ENCODE assay signal across 25 cellular contexts in genomic region chr2:237983922-237984321, GRCh38. TPM values are rescaled to one million over a fixed set of nuclear protein-coding genes. Genes with fewer than 3 reads are reported as not detected.
A peak's percentile ranks its signal among the peaks of the same experiment; 100 is the strongest.
DNase-seq lines count a peak whose midpoint lies in the region; ATAC-seq and TF ChIP-seq lines count a peak whose summit lies in the region.
"Had no signal": no experiment of that assay in that cellular context is flagged by ENCODE, and none has a peak within 500 bp of the region (broad histone marks: within the 10 kb centered on the region; RNA-seq: fewer than 3 reads in every experiment).

No MANE protein-coding gene starts in this region.

- 42% methylated on average over 2 of the region's 2 CpGs for WGBS in endodermal cell (ENCODE audit: insufficient coverage in 1 of 2, insufficient read length in 1 of 2), 2 experiments

- peaks cover 4% of the 10 kb centered on the region for H3K9me3 Mint-ChIP-seq in activated CD8-positive, alpha-beta memory T cell treated with anti-CD3 and anti-CD28 coated beads, Interleukin-2, amount 10 ng/mL, durations not matched to agents 7 days and 5 days (ENCODE audit: low read depth)
- peaks cover 4% of the 10 kb centered on the region for H3K9me3 Mint-ChIP-seq in endodermal cell
- H3K9me3 Mint-ChIP-seq in osteocyte (ENCODE audit: unreplicated experiment): no peaks in the 10 kb centered on the region
- H3K9me3 Mint-ChIP-seq: T-helper 1 cell treated with Interleukin-12 subunit alpha and Interleukin-12 subunit beta and Interleukin-4 antibody, amounts not matched to agents 30 μg/mL and 1 μg/mL, for 36 hours had no signal

- BruUV-seq in A673 (replicated peaks; lab: Mats Ljungman, UMichigan): no TSS peak

- H3K36me3 ChIP-seq in HEK293 (ENCODE audit: control insufficient read depth in 2 of 2, insufficient read depth in 1 of 2, low read length in 2 of 2) (peaks cover 0 to 34% of the 10 kb centered on the region in 2 experiments; a peak in 1 of 3 replicates), endodermal cell (ENCODE audit: control insufficient read depth, insufficient read depth, low read length) (peaks cover 19% of the 10 kb centered on the region), A673 (ENCODE audit: insufficient read depth, low read length, poor library complexity, severe bottlenecking) (no peaks in the 10 kb centered on the region)

- CTCF ChIA-PET in activated CD8-positive, alpha-beta memory T cell treated with anti-CD3 and anti-CD28 coated beads, Interleukin-2, amount 10 ng/mL, durations not matched to agents 7 days and 5 days (lab: Charles Lee): no interaction called here
- CTCF ChIA-PET in HEK293 (lab: Yijun Ruan, JAX) (no interaction called here), A673 (lab: Charles Lee) (no interaction called here)

- peak; percentile 23 for DNase-seq in activated CD8-positive, alpha-beta memory T cell treated with anti-CD3 and anti-CD28 coated beads, Interleukin-2, amount 50 U/mL, for 48 hours
- DNase-seq in activated CD8-positive, alpha-beta memory T cell treated with anti-CD3 and anti-CD28 coated beads, Interleukin-2, amount 10 ng/mL, durations not matched to agents 7 days and 5 days: no peak
- DNase-seq in endodermal cell: no peak
- peak; percentile 49 for DNase-seq in osteocyte (ENCODE audit: extremely low spot score, unreplicated experiment)
- DNase-seq in foreskin melanocyte: no peak
- no peak for DNase-seq in A673 (ENCODE audit: low spot score)
- DNase-seq: activated gamma-delta T cell treated with Interleukin-2 at 50 U/mL for 16 hours; activated T-cell treated with anti-CD3 and anti-CD28 coated beads for 4 hours; anterior cingulate cortex; DND-41; hypothalamus; NCI-H1105 treated with DMSO at 0.1 percent for 48 hours; NCI-H2081; NCI-H226; NCI-H82; stimulated activated CD4-positive, alpha-beta T cell treated with anti-CD3 and anti-CD28 coated beads, Interleukin-2, amount 100 ng/mL, for 24 hours had no signal

- TF ChIP-seq CTCF in HEK293 (tag by site-specific recombination; IDR thresholded peaks at IDR 0.05) (no peak), endodermal cell (conservative IDR thresholded peaks at IDR 0.05) (no peak), osteocyte (IDR thresholded peaks at IDR 0.05) (no peak), A673 (conservative IDR thresholded peaks at IDR 0.05; ENCODE audit: low read depth, low read length) (no peak)

- peaks cover 10% of the 10 kb centered on the region for H3K36me3 Mint-ChIP-seq in activated CD8-positive, alpha-beta memory T cell treated with anti-CD3 and anti-CD28 coated beads, Interleukin-2, amount 10 ng/mL, durations not matched to agents 7 days and 5 days
- peaks cover 25% of the 10 kb centered on the region for H3K36me3 Mint-ChIP-seq in endodermal cell (ENCODE audit: low read depth)
- H3K36me3 Mint-ChIP-seq in osteocyte (ENCODE audit: unreplicated experiment): peaks cover 11% of the 10 kb centered on the region

- H3K9me3 ChIP-seq in HEK293 (ENCODE audit: control insufficient read depth, insufficient read depth, low read depth, low read length): no peaks in the 10 kb centered on the region
- H3K9me3 ChIP-seq in endodermal cell (ENCODE audit: control insufficient read depth, low read length): peaks cover 14% of the 10 kb centered on the region
- no peaks in the 10 kb centered on the region for H3K9me3 ChIP-seq in A673 (ENCODE audit: low read depth, low read length, poor library complexity, severe bottlenecking)
- H3K9me3 ChIP-seq: A549, suprapubic skin had no signal

- H3K9ac ChIP-seq in endodermal cell (ENCODE audit: extremely low read depth, low read length, poor library complexity, severe bottlenecking): no peak overlapping the region

- H3K4me3 ChIP-seq in HEK293 (ENCODE audit: low read depth, low read length) (no peak overlapping the region), endodermal cell (ENCODE audit: low read length) (no peak overlapping the region), A673 (ENCODE audit: low read depth, low read length, poor library complexity, severe bottlenecking) (no peak overlapping the region)
- H3K4me3 ChIP-seq: A549, HAP-1, SK-N-MC, smooth muscle cell, suprapubic skin had no signal

- H3K4me3 Mint-ChIP-seq in activated CD8-positive, alpha-beta memory T cell treated with anti-CD3 and anti-CD28 coated beads, Interleukin-2, amount 10 ng/mL, durations not matched to agents 7 days and 5 days: no peak overlapping the region
- no peak overlapping the region for H3K4me3 Mint-ChIP-seq in endodermal cell
- H3K4me3 Mint-ChIP-seq in osteocyte (ENCODE audit: unreplicated experiment): no peak overlapping the region
- H3K4me3 Mint-ChIP-seq: B cell; T-helper 1 cell treated with Interleukin-12 subunit alpha and Interleukin-12 subunit beta and Interleukin-4 antibody, amounts not matched to agents 30 μg/mL and 1 μg/mL, for 36 hours had no signal

- H3K27ac Mint-ChIP-seq in activated CD8-positive, alpha-beta memory T cell treated with anti-CD3 and anti-CD28 coated beads, Interleukin-2, amount 10 ng/mL, durations not matched to agents 7 days and 5 days: no peak overlapping the region
- peak overlapping the region; percentile 12 for H3K27ac Mint-ChIP-seq in endodermal cell
- H3K27ac Mint-ChIP-seq in osteocyte (ENCODE audit: unreplicated experiment): peak overlapping the region; percentile 42
- H3K27ac Mint-ChIP-seq: B cell; T-helper 1 cell treated with Interleukin-12 subunit alpha and Interleukin-12 subunit beta and Interleukin-4 antibody, amounts not matched to agents 30 μg/mL and 1 μg/mL, for 36 hours had no signal

- no peaks in the 10 kb centered on the region for H3K27me3 Mint-ChIP-seq in activated CD8-positive, alpha-beta memory T cell treated with anti-CD3 and anti-CD28 coated beads, Interleukin-2, amount 10 ng/mL, durations not matched to agents 7 days and 5 days
- H3K27me3 Mint-ChIP-seq in endodermal cell (ENCODE audit: insufficient read depth) (no peaks in the 10 kb centered on the region), osteocyte (ENCODE audit: unreplicated experiment) (no peaks in the 10 kb centered on the region)
- H3K27me3 Mint-ChIP-seq: B cell had no signal

- POLR2A ChIA-PET in HEK293 (lab: Yijun Ruan, JAX) (no interaction called here), A673 (lab: Charles Lee; ENCODE audit: low non-redundant PET) (no interaction called here)

- H3K27ac ChIP-seq in HEK293 (ENCODE audit: extremely low read depth, low read depth, low read length) (no peak overlapping the region), endodermal cell (ENCODE audit: low read depth, low read length) (no peak overlapping the region), A673 (ENCODE audit: low read depth, low read length, poor library complexity, severe bottlenecking) (no peak overlapping the region)
- H3K27ac ChIP-seq: A549, SK-N-MC, suprapubic skin had no signal

- H3K27me3 ChIP-seq in endodermal cell (ENCODE audit: control insufficient read depth, insufficient read depth, low read length, poor library complexity, severe bottlenecking) (no peaks in the 10 kb centered on the region), A673 (replicated peaks; ENCODE audit: insufficient read depth, low read depth, low read length, poor library complexity) (no peaks in the 10 kb centered on the region)
- H3K27me3 ChIP-seq: suprapubic skin had no signal

- H3K4me1 ChIP-seq in HEK293 (ENCODE audit: control insufficient read depth, insufficient read depth, low read length) (no peaks in the 10 kb centered on the region), endodermal cell (ENCODE audit: control insufficient read depth, insufficient read depth, low read length) (no peaks in the 10 kb centered on the region), A673 (ENCODE audit: insufficient read depth, low read length, poor library complexity, severe bottlenecking) (no peaks in the 10 kb centered on the region)
- H3K4me1 ChIP-seq: A549, HAP-1 had no signal

- intact Hi-C loops in A673 (cut with micrococcal nuclease; ENCODE audit: unreplicated experiment): no loop called here

- ATAC-seq in activated CD8-positive, alpha-beta memory T cell treated with anti-CD3 and anti-CD28 coated beads, Interleukin-2, amount 10 ng/mL, durations not matched to agents 7 days and 5 days: no peak
- no peak for ATAC-seq in GM21529 (IDR thresholded peaks at IDR 0.05; ENCODE audit: unreplicated experiment)
- ATAC-seq: A549 had no signal

- H3K4me1 Mint-ChIP-seq in activated CD8-positive, alpha-beta memory T cell treated with anti-CD3 and anti-CD28 coated beads, Interleukin-2, amount 10 ng/mL, durations not matched to agents 7 days and 5 days: peaks cover 6% of the 10 kb centered on the region
- H3K4me1 Mint-ChIP-seq in endodermal cell (peaks cover 16% of the 10 kb centered on the region), osteocyte (ENCODE audit: unreplicated experiment) (peaks cover 16% of the 10 kb centered on the region)

TF ChIP-seq in HEK293, 187 proteins besides CTCF, POLR2A, EP300 and RAD21 (continues in another document):
- peak; percentile 59 for TF ChIP-seq ZFHX2 (tag by site-specific recombination; conservative IDR thresholded peaks at IDR 0.05)
- no peak for TF ChIP-seq ZSCAN23 (tag by site-specific recombination; IDR thresholded peaks at IDR 0.05)
- no peak for TF ChIP-seq GLI2 (tag by site-specific recombination; IDR thresholded peaks at IDR 0.05; ENCODE audit: borderline replicate concordance, low read depth)
- peak; percentile 81 for TF ChIP-seq EGR2 (tag by site-specific recombination; IDR thresholded peaks at IDR 0.05; ENCODE audit: low read depth)
- TF ChIP-seq ZNF585B (tag by site-specific recombination; IDR thresholded peaks at IDR 0.05): no peak
- no peak for TF ChIP-seq BCL11A (tag by site-specific recombination; IDR thresholded peaks at IDR 0.05; ENCODE audit: low read depth)
- no peak for TF ChIP-seq PRDM1 (tag by site-specific recombination; IDR thresholded peaks at IDR 0.05)
- TF ChIP-seq, protein P1, sequence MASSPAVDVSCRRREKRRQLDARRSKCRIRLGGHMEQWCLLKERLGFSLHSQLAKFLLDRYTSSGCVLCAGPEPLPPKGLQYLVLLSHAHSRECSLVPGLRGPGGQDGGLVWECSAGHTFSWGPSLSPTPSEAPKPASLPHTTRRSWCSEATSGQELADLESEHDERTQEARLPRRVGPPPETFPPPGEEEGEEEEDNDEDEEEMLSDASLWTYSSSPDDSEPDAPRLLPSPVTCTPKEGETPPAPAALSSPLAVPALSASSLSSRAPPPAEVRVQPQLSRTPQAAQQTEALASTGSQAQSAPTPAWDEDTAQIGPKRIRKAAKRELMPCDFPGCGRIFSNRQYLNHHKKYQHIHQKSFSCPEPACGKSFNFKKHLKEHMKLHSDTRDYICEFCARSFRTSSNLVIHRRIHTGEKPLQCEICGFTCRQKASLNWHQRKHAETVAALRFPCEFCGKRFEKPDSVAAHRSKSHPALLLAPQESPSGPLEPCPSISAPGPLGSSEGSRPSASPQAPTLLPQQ (tag by site-specific recombination; IDR thresholded peaks at IDR 0.05): no peak
- no peak for TF ChIP-seq ZNF37A (tag by site-specific recombination; IDR thresholded peaks at IDR 0.05)
- no peak for TF ChIP-seq GFI1B (tag by site-specific recombination; IDR thresholded peaks at IDR 0.05)

RNA-seq across cellular contexts. Expression of gene UBE2F, which starts 17.1 kb away (rescaled TPM):
- 10 to 100 TPM; 22.1 to 44.1 TPM for total RNA-seq in activated CD8-positive, alpha-beta memory T cell treated with anti-CD3 and anti-CD28 coated beads, Interleukin-2, amount 10 ng/mL, durations not matched to agents 7 days and 5 days
- total RNA-seq in endodermal cell: 10 to 100 TPM; 58.3 to 59.2 TPM
- 48.0 TPM for polyA plus RNA-seq in endodermal cell (2013, experiment 1 of 2)
- 41.5 TPM for polyA plus RNA-seq in endodermal cell (2013, experiment 2 of 2)
- total RNA-seq in osteocyte: 54.3 and 56.5 TPM in 2 replicates
- total RNA-seq in A673 (2021): 49.0 and 51.2 TPM in 2 replicates

Comparison
In these comparisons a context has a peak if more than half of its experiments do, and no peak if none do; other contexts are left out.
1. DNase-seq: peak in activated CD8-positive, alpha-beta memory T cell treated with anti-CD3 and anti-CD28 coated beads, Interleukin-2, amount 50 U/mL, for 48 hours (single experiment) and osteocyte (single experiment); none in activated CD8-positive, alpha-beta memory T cell treated with anti-CD3 and anti-CD28 coated beads, Interleukin-2, amount 10 ng/mL, durations not matched to agents 7 days and 5 days (single experiment), endodermal cell (single experiment), foreskin melanocyte (single experiment) and A673 (single experiment).